ENCODE assay signal across 11 cellular contexts in genomic region chr5:131357739-131358561, GRCh38.
DNase-seq lines count a peak whose midpoint lies in the region; ATAC-seq and TF ChIP-seq lines count a peak whose summit lies in the region.
"Had no signal": no experiment of that assay in that cellular context is flagged by ENCODE, and none has a peak within 500 bp of the region (broad histone marks: within the 10 kb centered on the region; RNA-seq: fewer than 3 reads in every experiment).

No MANE protein-coding gene starts in this region.

- no peak overlapping the region for H3K18ac ChIP-seq in trophoblast cell (ENCODE audit: low read length)

- no peak for DNase-seq in activated CD4-positive, CD25-positive, alpha-beta regulatory T cell treated with anti-CD3 and anti-CD28 coated beads, Interleukin-2, amount 50 U/mL, for 72 hours
- peak; percentile 7 to 10 for DNase-seq in HL-60 (ENCODE audit: low read depth in 1 of 2, low spot score in 1 of 2)
- no peak for DNase-seq in activated T-helper 2 cell treated with anti-CD3 and anti-CD28 coated beads, Interferon-gamma antibody, Interleukin-2, Interleukin-4, amounts not matched to agents 10 μg/mL and 5 μg/mL and 100 μg/mL, durations not matched to agents 14 hours and 24 hours and 36 hours (ENCODE audit: low spot score)
- no peak for DNase-seq in stimulated activated effector memory CD8-positive, alpha-beta T cell treated with anti-CD3 and anti-CD28 coated beads, Interleukin-12 subunit alpha, Interleukin-12 subunit beta, amount 100 ng/mL, for 72 hours (ENCODE audit: low spot score in 2 of 2)
- no peak for DNase-seq in SW480 (ENCODE audit: low spot score)
- no peak for DNase-seq in trophoblast cell
- DNase-seq in COR-L47 (lab: John Stamatoyannopoulos, UW), result no peak
- DNase-seq: left ventricle myocardium inferior had no signal

- no peak overlapping the region for H3K4me2 ChIP-seq in trophoblast cell (ENCODE audit: low read length)

- H3K27me3 ChIP-seq in HL-60 (ENCODE audit: insufficient read depth, poor library complexity, severe bottlenecking) (no peaks in the 10 kb centered on the region), trophoblast cell (ENCODE audit: insufficient read depth, low read length) (no peaks in the 10 kb centered on the region)
- H3K27me3 ChIP-seq: breast epithelium had no signal

- H2AK5ac ChIP-seq in trophoblast cell (ENCODE audit: low read length), result no peak overlapping the region

- no peak overlapping the region for H4K12ac ChIP-seq in trophoblast cell (ENCODE audit: low read depth, low read length)

- peaks cover 48% of the 10 kb centered on the region for H3K4me1 Mint-ChIP-seq in activated T-helper 2 cell treated with anti-CD3 and anti-CD28 coated beads, Interferon-gamma antibody, Interleukin-2, Interleukin-4, amounts not matched to agents 10 μg/mL and 5 μg/mL and 100 μg/mL, durations not matched to agents 14 hours and 24 hours and 36 hours (ENCODE audit: low read depth)
- peaks cover 52% of the 10 kb centered on the region for H3K4me1 Mint-ChIP-seq in stimulated activated effector memory CD8-positive, alpha-beta T cell treated with anti-CD3 and anti-CD28 coated beads, Interleukin-12 subunit alpha, Interleukin-12 subunit beta, amount 100 ng/mL, for 72 hours

- peak overlapping the region; percentile 41 for H3K4me3 Mint-ChIP-seq in activated T-helper 2 cell treated with anti-CD3 and anti-CD28 coated beads, Interferon-gamma antibody, Interleukin-2, Interleukin-4, amounts not matched to agents 10 μg/mL and 5 μg/mL and 100 μg/mL, durations not matched to agents 14 hours and 24 hours and 36 hours (ENCODE audit: low read depth)
- peak overlapping the region; percentile 55 for H3K4me3 Mint-ChIP-seq in stimulated activated effector memory CD8-positive, alpha-beta T cell treated with anti-CD3 and anti-CD28 coated beads, Interleukin-12 subunit alpha, Interleukin-12 subunit beta, amount 100 ng/mL, for 72 hours

- H2BK120ac ChIP-seq in trophoblast cell (ENCODE audit: insufficient read depth, low read length, poor library complexity), result no peak overlapping the region

- H3K79me1 ChIP-seq in trophoblast cell (ENCODE audit: low read length), result no peaks in the 10 kb centered on the region

- H4K8ac ChIP-seq in trophoblast cell (ENCODE audit: low read depth, low read length), result no peak overlapping the region

- peaks cover 42% of the 10 kb centered on the region for H3K36me3 Mint-ChIP-seq in activated T-helper 2 cell treated with anti-CD3 and anti-CD28 coated beads, Interferon-gamma antibody, Interleukin-2, Interleukin-4, amounts not matched to agents 10 μg/mL and 5 μg/mL and 100 μg/mL, durations not matched to agents 14 hours and 24 hours and 36 hours (ENCODE audit: low read depth)
- peaks cover 80% of the 10 kb centered on the region for H3K36me3 Mint-ChIP-seq in stimulated activated effector memory CD8-positive, alpha-beta T cell treated with anti-CD3 and anti-CD28 coated beads, Interleukin-12 subunit alpha, Interleukin-12 subunit beta, amount 100 ng/mL, for 72 hours

- no peak overlapping the region for H3K9ac ChIP-seq in trophoblast cell (ENCODE audit: low read length)

- no peak overlapping the region for H3K4ac ChIP-seq in trophoblast cell (ENCODE audit: low read depth, low read length)

- H2AFZ ChIP-seq in trophoblast cell (ENCODE audit: insufficient read depth, low read length, poor library complexity), result no peak overlapping the region

- peaks cover 0 to 2% of the 10 kb centered on the region in 2 experiments for H3K36me3 ChIP-seq in trophoblast cell (ENCODE audit: control insufficient read depth in 1 of 2, insufficient read depth in 2 of 2, low read length in 2 of 2)
- H3K36me3 ChIP-seq: breast epithelium had no signal

- H3K23ac ChIP-seq in trophoblast cell (ENCODE audit: low read length), result no peak overlapping the region

- no peak for TF ChIP-seq CTCF in HL-60 (IDR thresholded peaks at IDR 0.05; ENCODE audit: insufficient read depth, low read length)

- H3K79me2 ChIP-seq in trophoblast cell (ENCODE audit: control insufficient read depth, insufficient read depth, low read length, poor library complexity), result no peaks in the 10 kb centered on the region

- no peaks in the 10 kb centered on the region for H3K4me1 ChIP-seq in trophoblast cell (ENCODE audit: control insufficient read depth in 1 of 2, insufficient read depth in 2 of 2, low read length in 2 of 2)

- H3K9me3 Mint-ChIP-seq in activated T-helper 2 cell treated with anti-CD3 and anti-CD28 coated beads, Interferon-gamma antibody, Interleukin-2, Interleukin-4, amounts not matched to agents 10 μg/mL and 5 μg/mL and 100 μg/mL, durations not matched to agents 14 hours and 24 hours and 36 hours, result no peaks in the 10 kb centered on the region
- no peaks in the 10 kb centered on the region for H3K9me3 Mint-ChIP-seq in stimulated activated effector memory CD8-positive, alpha-beta T cell treated with anti-CD3 and anti-CD28 coated beads, Interleukin-12 subunit alpha, Interleukin-12 subunit beta, amount 100 ng/mL, for 72 hours

- H3K27ac ChIP-seq in HL-60 (replicated peaks), result peak overlapping the region; percentile 20
- no peak overlapping the region for H3K27ac ChIP-seq in trophoblast cell (ENCODE audit: low read depth, low read length)
- H3K27ac ChIP-seq: 22Rv1, breast epithelium, left ventricle myocardium inferior had no signal

- H3K14ac ChIP-seq in trophoblast cell (ENCODE audit: low read length), result no peak overlapping the region

- intact Hi-C loops in activated T-helper 2 cell treated with anti-CD3 and anti-CD28 coated beads, Interferon-gamma antibody, Interleukin-2, Interleukin-4, amounts not matched to agents 10 μg/mL and 5 μg/mL and 100 μg/mL, durations not matched to agents 14 hours and 24 hours and 36 hours (cut with micrococcal nuclease), result loop anchor here (1.0 to 5.0 kb wide), 6 partner anchors 9 to 194 kb away; no protein-coding TSS in a partner anchor

- peak; percentile 92 to 93 for ATAC-seq in activated CD4-positive, CD25-positive, alpha-beta regulatory T cell treated with anti-CD3 and anti-CD28 coated beads, Interleukin-2, amount 50 U/mL, for 24 hours
- peak; percentile 96 for ATAC-seq in stimulated activated effector memory CD8-positive, alpha-beta T cell treated with anti-CD3 and anti-CD28 coated beads, Interleukin-12 subunit alpha, Interleukin-12 subunit beta, amount 100 ng/mL, for 72 hours

- H3K27ac Mint-ChIP-seq in activated T-helper 2 cell treated with anti-CD3 and anti-CD28 coated beads, Interferon-gamma antibody, Interleukin-2, Interleukin-4, amounts not matched to agents 10 μg/mL and 5 μg/mL and 100 μg/mL, durations not matched to agents 14 hours and 24 hours and 36 hours, result peak overlapping the region; percentile 90
- peak overlapping the region; percentile 68 for H3K27ac Mint-ChIP-seq in stimulated activated effector memory CD8-positive, alpha-beta T cell treated with anti-CD3 and anti-CD28 coated beads, Interleukin-12 subunit alpha, Interleukin-12 subunit beta, amount 100 ng/mL, for 72 hours

- no peak overlapping the region for H3K4me3 ChIP-seq in HL-60 (replicated peaks; ENCODE audit: insufficient read depth, low read length)
- H3K4me3 ChIP-seq in trophoblast cell (ENCODE audit: low read depth, low read length), result no peak overlapping the region
- H3K4me3 ChIP-seq: breast epithelium, left ventricle myocardium inferior had no signal

- H2BK12ac ChIP-seq in trophoblast cell (ENCODE audit: low read length), result no peak overlapping the region

- H4K91ac ChIP-seq in trophoblast cell (ENCODE audit: low read depth, low read length), result no peak overlapping the region

- H3K27me3 Mint-ChIP-seq in activated T-helper 2 cell treated with anti-CD3 and anti-CD28 coated beads, Interferon-gamma antibody, Interleukin-2, Interleukin-4, amounts not matched to agents 10 μg/mL and 5 μg/mL and 100 μg/mL, durations not matched to agents 14 hours and 24 hours and 36 hours (ENCODE audit: low read depth), result no peaks in the 10 kb centered on the region

- H3K9me3 ChIP-seq in trophoblast cell (ENCODE audit: insufficient read depth, low read depth, low read length), result no peaks in the 10 kb centered on the region
- H3K9me3 ChIP-seq: breast epithelium, left ventricle myocardium inferior had no signal

- WGBS in trophoblast cell (ENCODE audit: extremely low coverage, insufficient coverage, insufficient read length), result no CpG with 5 or more reads among the region's 5 CpGs

- no peak overlapping the region for H2BK5ac ChIP-seq in trophoblast cell (ENCODE audit: low read depth, low read length, poor library complexity)

Comparison
In these comparisons a context has a peak if more than half of its experiments do, and no peak if none do; other contexts are left out.
1. DNase-seq: peak in HL-60 (2 of 2); none in activated CD4-positive, CD25-positive, alpha-beta regulatory T cell treated with anti-CD3 and anti-CD28 coated beads, Interleukin-2, amount 50 U/mL, for 72 hours (single experiment), activated T-helper 2 cell treated with anti-CD3 and anti-CD28 coated beads, Interferon-gamma antibody, Interleukin-2, Interleukin-4, amounts not matched to agents 10 μg/mL and 5 μg/mL and 100 μg/mL, durations not matched to agents 14 hours and 24 hours and 36 hours (single experiment), stimulated activated effector memory CD8-positive, alpha-beta T cell treated with anti-CD3 and anti-CD28 coated beads, Interleukin-12 subunit alpha, Interleukin-12 subunit beta, amount 100 ng/mL, for 72 hours (0 of 2), SW480 (single experiment), trophoblast cell (0 of 2) and COR-L47 (single experiment).